29 cellular contexts compared by ENCODE assay signal in the genomic region with DNA sequence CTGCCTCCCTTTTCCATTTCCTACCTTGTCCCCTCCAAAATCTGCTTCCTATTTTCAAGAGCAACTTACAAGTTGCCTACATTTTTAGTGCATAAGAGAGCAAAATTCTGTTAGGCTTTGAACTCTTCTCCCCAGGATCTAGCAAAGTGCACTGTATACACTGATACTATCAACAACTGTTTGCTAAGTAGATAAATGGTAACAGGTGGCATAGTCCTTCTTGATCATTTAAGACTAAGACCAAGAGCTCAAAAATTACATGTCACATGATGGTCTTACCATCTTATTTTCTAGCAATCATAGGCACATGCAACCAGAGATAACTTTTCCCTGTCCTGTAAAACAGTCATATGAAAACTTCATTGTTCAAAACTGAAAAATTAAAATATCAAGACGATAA. TPM values are rescaled to one million over a fixed set of nuclear protein-coding genes. Genes with fewer than 3 reads are reported as not detected.
DNase-seq lines count a peak whose midpoint lies in the region; ATAC-seq, FAIRE-seq and TF ChIP-seq lines count a peak whose summit lies in the region.
"Had no signal": no experiment of that assay in that cellular context is flagged by ENCODE, and none has a peak within 500 bp of the region (broad histone marks: within the 10 kb centered on the region; RNA-seq: fewer than 3 reads in every experiment).

No MANE protein-coding gene starts in this region.

- WGBS in H9 (ENCODE audit: extremely low coverage, insufficient read length, low lambda C conversion rate) = 100% methylated on average over 1 of the region's 1 CpG
- WGBS in K562 (ENCODE audit: insufficient coverage, low coverage, missing lambda C conversion rate) = 76% methylated on average over 1 of the region's 1 CpG

- TF ChIP-seq POLR2A in K562 (conservative IDR thresholded peaks at IDR 0.05) = no peak

- CTCF ChIA-PET in K562 (lab: Yijun Ruan, JAX; ENCODE audit: low intra/inter-chr PET ratio) = no interaction called here

- H2BK20ac ChIP-seq in H9 (ENCODE audit: low read depth, low read length, poor library complexity, severe bottlenecking) = no peak overlapping the region

- no peak overlapping the region for H3K4me3 Mint-ChIP-seq in H9
- no peak overlapping the region for H3K4me3 Mint-ChIP-seq in stimulated activated memory B cell treated with anti-CD40 and anti-IgM and Interleukin-4, amounts not matched to agents 10 μg/mL and 1 μg/mL and 100 μg/mL, for 72 hours
- H3K4me3 Mint-ChIP-seq: CD4-positive, CD25-positive, alpha-beta regulatory T cell had no signal

- H2BK120ac ChIP-seq in H9 (ENCODE audit: low read depth, low read length, poor library complexity, severe bottlenecking) = no peak overlapping the region

- FAIRE-seq in K562 (lab: Jason Lieb, UNC) = no peak
- FAIRE-seq: GM18507, HepG2 had no signal

- H3K4me2 ChIP-seq in H9 (ENCODE audit: insufficient read depth, insufficient read length, low read length) = no peak overlapping the region
- H3K4me2 ChIP-seq in K562 (ENCODE audit: insufficient read depth, low read length) = no peak overlapping the region
- H3K4me2 ChIP-seq: BLaER1, PC-9 had no signal

- H4K20me1 ChIP-seq in H9 (ENCODE audit: control insufficient read depth, insufficient read depth, insufficient read length) = no peaks in the 10 kb centered on the region
- H4K20me1 ChIP-seq in K562 (replicated peaks; ENCODE audit: control insufficient read depth, insufficient read depth, low read length) = no peaks in the 10 kb centered on the region

- no peak overlapping the region for H3K9ac ChIP-seq in H9 (ENCODE audit: extremely low read depth, insufficient read length, low read length)
- H3K9ac ChIP-seq in K562 (ENCODE audit: insufficient read depth in 1 of 2, low read depth in 2 of 2, low read length in 2 of 2) = no peak overlapping the region
- H3K9ac ChIP-seq: BLaER1, GM23248 had no signal

- H3K56ac ChIP-seq in H9 (ENCODE audit: insufficient read length, low read depth, low read length) = no peak overlapping the region

- no peak overlapping the region for H2BK15ac ChIP-seq in H9 (ENCODE audit: low read depth, low read length)

- H3K23ac ChIP-seq in H9 (ENCODE audit: insufficient read length, low read depth, low read length) = no peak overlapping the region

- no peak overlapping the region for H3K4ac ChIP-seq in H9 (ENCODE audit: low read depth, low read length)

- H3K18ac ChIP-seq in H9 (ENCODE audit: insufficient read length, low read depth, low read length) = no peak overlapping the region

- H3K4me1 Mint-ChIP-seq in H9 = 0 out of 4 replicates have a peak, but pooled peaks cover 0 to 5% of the 10 kb centered on the region in 2 experiments
- H3K4me1 Mint-ChIP-seq in stimulated activated memory B cell treated with anti-CD40 and anti-IgM and Interleukin-4, amounts not matched to agents 10 μg/mL and 1 μg/mL and 100 μg/mL, for 72 hours = peaks cover 72% of the 10 kb centered on the region

- H2AFZ ChIP-seq in H9 (ENCODE audit: low read length) (no peak overlapping the region), K562 (ENCODE audit: low read depth, low read length) (no peak overlapping the region)
- H2AFZ ChIP-seq: GM23248, PC-9 had no signal

- DNase-seq in NCI-H82 (lab: John Stamatoyannopoulos, UW) = peak; percentile 49
- no peak for DNase-seq in NCI-H82 treated with DMSO at 0.1 percent for 48 hours (lab: John Stamatoyannopoulos, UW; ENCODE audit: unreplicated experiment)
- DNase-seq in H9 = no peak
- no peak for DNase-seq in K562 (ENCODE audit: extremely low read depth in 1 of 4, low spot score in 3 of 4)
- no peak for DNase-seq in NCI-H1436 (lab: John Stamatoyannopoulos, UW)
- no peak for DNase-seq in DMS53 (lab: John Stamatoyannopoulos, UW)
- DNase-seq: ACHN; CD4-positive, CD25-positive, alpha-beta regulatory T cell; DMS153; GM23248; H7; KBM-7; MG63; NCI-H1105 treated with DMSO at 0.1 percent for 48 hours; NCI-H2029; NCI-H446; NCI-H524 treated with DMSO at 0.1 percent for 48 hours; NCI-H774; PC-9 had no signal

- no peak overlapping the region for H3K27ac ChIP-seq in H9 (ENCODE audit: insufficient read length, low read depth, low read length)
- H3K27ac ChIP-seq in K562 (ENCODE audit: extremely low read depth, low read depth, low read length) = no peak overlapping the region
- H3K27ac ChIP-seq: 22Rv1, BLaER1, GM23248, PC-9, SJCRH30 had no signal

- H3K9me1 ChIP-seq in K562 (ENCODE audit: control insufficient read depth, insufficient read depth, low read length) = no peaks in the 10 kb centered on the region

- no peaks in the 10 kb centered on the region for H3K23me2 ChIP-seq in H9 (ENCODE audit: insufficient read length, low read depth, low read length, poor library complexity, severe bottlenecking)

- no peaks in the 10 kb centered on the region for H3K27me3 ChIP-seq in H9 (ENCODE audit: insufficient read depth, low read length)
- no peaks in the 10 kb centered on the region for H3K27me3 ChIP-seq in K562 (ENCODE audit: control insufficient read depth in 2 of 2, insufficient read depth in 2 of 2, low read length in 2 of 2)
- H3K27me3 ChIP-seq: BLaER1, MG63, SJCRH30 had no signal

- no peaks in the 10 kb centered on the region for H3K27me3 Mint-ChIP-seq in H9 (ENCODE audit: low read depth)
- H3K27me3 Mint-ChIP-seq in stimulated activated memory B cell treated with anti-CD40 and anti-IgM and Interleukin-4, amounts not matched to agents 10 μg/mL and 1 μg/mL and 100 μg/mL, for 72 hours = no peaks in the 10 kb centered on the region
- H3K27me3 Mint-ChIP-seq: CD4-positive, CD25-positive, alpha-beta regulatory T cell had no signal

- H3K14ac ChIP-seq in H9 (ENCODE audit: insufficient read depth, low read length) = no peak overlapping the region

- TF ChIP-seq CTCF in H9 (conservative IDR thresholded peaks at IDR 0.05) (no peak), K562 (IDR thresholded peaks at IDR 0.05 in 2 of 3, conservative IDR thresholded peaks at IDR 0.05 in 1 of 3; ENCODE audit: insufficient read depth in 2 of 3, low read depth in 1 of 3, low read length in 3 of 3) (no peak)

- H3T11ph ChIP-seq in H9 (ENCODE audit: low read length) = no peak overlapping the region

- TF ChIP-seq EP300 in K562 (IDR thresholded peaks at IDR 0.05; ENCODE audit: low read length) = no peak

- no peaks in the 10 kb centered on the region for H3K79me1 ChIP-seq in H9 (ENCODE audit: insufficient read depth, low read depth, low read length, poor library complexity, severe bottlenecking)

- H3K79me2 ChIP-seq in H9 (ENCODE audit: insufficient read depth, low read length) (peaks cover 3% of the 10 kb centered on the region; the same call in 1 of the 2 replicates), K562 (ENCODE audit: control insufficient read depth, insufficient read depth, low read length) (peaks cover 18% of the 10 kb centered on the region)

- no peak overlapping the region for H2BK12ac ChIP-seq in H9 (ENCODE audit: insufficient read length, low read depth, low read length)

- H4K8ac ChIP-seq in H9 (replicated peaks; ENCODE audit: insufficient read length, low read depth, low read length) = no peak overlapping the region

- no peak for TF ChIP-seq RAD21 in K562 (CRISPR knock-in tag; conservative IDR thresholded peaks at IDR 0.05 in 1 of 2, IDR thresholded peaks at IDR 0.05 in 1 of 2)

- POLR2A ChIA-PET in K562 (lab: Yijun Ruan, JAX) = interaction anchor here (1.0 to 2.8 kb wide), 4 partner anchors 9 to 58 kb away, joined by 4 to 15 read pairs (median 6); a partner anchor contains a TSS

- H3K4me1 ChIP-seq in H9 (ENCODE audit: insufficient read depth, low read length) (no peaks in the 10 kb centered on the region), K562 (replicated peaks in 1 of 2; ENCODE audit: control insufficient read depth in 2 of 2, insufficient read depth in 2 of 2, low read length in 2 of 2) (no peaks in the 10 kb centered on the region)

- no peak for ATAC-seq in K562
- ATAC-seq in stimulated activated memory B cell treated with anti-CD40 and anti-IgM and Interleukin-4, amounts not matched to agents 10 μg/mL and 1 μg/mL and 100 μg/mL, for 72 hours = no peak
- ATAC-seq: HepG2, Right ventricle myocardium inferior had no signal

- peak overlapping the region in 2 of 3 experiments; percentile 39 to 56; a peak in 2 of 7 replicates for H3K27ac Mint-ChIP-seq in H9
- H3K27ac Mint-ChIP-seq in stimulated activated memory B cell treated with anti-CD40 and anti-IgM and Interleukin-4, amounts not matched to agents 10 μg/mL and 1 μg/mL and 100 μg/mL, for 72 hours = peak overlapping the region; percentile 67

- H4K91ac ChIP-seq in H9 (ENCODE audit: insufficient read length, low read depth, low read length) = no peak overlapping the region

- no peak overlapping the region for H2BK5ac ChIP-seq in H9 (ENCODE audit: insufficient read length, low read length)

- H3K9me3 ChIP-seq in H9 (ENCODE audit: control insufficient read depth, low read depth, low read length) = no peaks in the 10 kb centered on the region
- no peaks in the 10 kb centered on the region for H3K9me3 ChIP-seq in K562 (replicated peaks; ENCODE audit: control insufficient read depth, insufficient read depth, low read depth, low read length)
- H3K9me3 ChIP-seq: BLaER1, MG63, SJCRH30 had no signal

- H4K5ac ChIP-seq in H9 (ENCODE audit: insufficient read length, low read depth, low read length) = no peak overlapping the region

- peaks cover 59% of the 10 kb centered on the region for H3K36me3 ChIP-seq in K562 (ENCODE audit: control insufficient read depth, insufficient read depth, low read length)

- no peaks in the 10 kb centered on the region for H3K9me3 Mint-ChIP-seq in H9
- peaks cover 8% of the 10 kb centered on the region for H3K9me3 Mint-ChIP-seq in stimulated activated memory B cell treated with anti-CD40 and anti-IgM and Interleukin-4, amounts not matched to agents 10 μg/mL and 1 μg/mL and 100 μg/mL, for 72 hours
- H3K9me3 Mint-ChIP-seq: CD4-positive, CD25-positive, alpha-beta regulatory T cell had no signal

- H3K36me3 Mint-ChIP-seq in H9 (ENCODE audit: insufficient read depth in 1 of 3, low read depth in 3 of 3) = peaks cover 5 to 34% (median 15%) of the 10 kb centered on the region in 3 experiments; a peak in 6 of 7 replicates
- peaks cover 62% of the 10 kb centered on the region for H3K36me3 Mint-ChIP-seq in stimulated activated memory B cell treated with anti-CD40 and anti-IgM and Interleukin-4, amounts not matched to agents 10 μg/mL and 1 μg/mL and 100 μg/mL, for 72 hours

- in situ Hi-C loops in K562 (cut with MboI) = no loop called here

- H2AK5ac ChIP-seq in H9 (ENCODE audit: insufficient read length, low read length) = no peak overlapping the region

- no peak overlapping the region for H3K4me3 ChIP-seq in K562
- H3K4me3 ChIP-seq: BLaER1, GM23248, MG63, PC-9, SJCRH30 had no signal

- intact Hi-C loops in K562 (cut with micrococcal nuclease) = no loop called here

- no TSS peak for BruUV-seq in K562 (replicated peaks; lab: Mats Ljungman, UMichigan)

RNA-seq across cellular contexts. Expression of a gene that starts 16.2 kb away (rescaled TPM):
- total RNA-seq in H9 (2021) (61.4 and 64.5 TPM in 2 replicates), K562 (2014; rRNA removed) (24.7 and 36.2 TPM in 2 replicates), K562 (2014; rRNA removed; fragmentation: Illumina TruSeq; extraction: Trizol) (30.0 and 34.6 TPM in 2 replicates), K562 (2015; rRNA removed; fragmentation: Illumina TruSeq; extraction: Trizol) (26.9 and 27.2 TPM in 2 replicates), K562 (2021) (30.2 and 30.7 TPM in 2 replicates)
- 26.3 and 87.3 TPM in 2 replicates for total RNA-seq in K562 (2011; cell fraction: chromatin; rRNA removed; ENCODE audit: low replicate concordance)
- 13.7 and 17.5 TPM in 2 replicates for total RNA-seq in K562 (2011; cell fraction: nucleolus; rRNA removed)
- 43.6 and 70.5 TPM in 2 replicates for total RNA-seq in K562 (2011; cell fraction: nucleoplasm; rRNA removed)
- polyA plus RNA-seq in K562 (2011; rRNA removed) (21.2 and 37.2 TPM in 2 replicates), K562 (2014; fragmentation: Illumina TruSeq; extraction: Trizol) (33.5 and 40.5 TPM in 2 replicates), K562 (2014; fragmentation: Nextera tagmentation; extraction: Ambion mirVana) (10 to 100 TPM; 10.6 to 13.1 TPM), K562 (2014; rRNA removed) (36.7 and 42.6 TPM in 2 replicates)
- 3.3 and 9.0 TPM in 2 replicates for polyA plus RNA-seq in K562 (2011; cell fraction: cytosol; rRNA removed)
- polyA plus RNA-seq in K562 (2011; cell fraction: nucleus; rRNA removed) = 15.5 and 18.9 TPM in 2 replicates
- 33.9 and 36.5 TPM in 2 replicates for polyA plus RNA-seq in K562 (2012)
- 25.7 and 29.3 TPM in 2 replicates for polyA minus RNA-seq in K562 (2011; rRNA and poly(A)+ RNA removed)
- polyA minus RNA-seq in K562 (2011; cell fraction: cytosol; rRNA and poly(A)+ RNA removed) = 5.5 and 7.5 TPM in 2 replicates
- polyA minus RNA-seq in K562 (2011; cell fraction: nucleus; rRNA and poly(A)+ RNA removed) = 38.0 and 55.6 TPM in 2 replicates

RNA-seq across cellular contexts. Expression of a gene that starts 51.1 kb away (rescaled TPM):
- total RNA-seq in H9 (2021) (not detected in 2 replicates), K562 (2014; rRNA removed) (not detected in 2 replicates), K562 (2014; rRNA removed; fragmentation: Illumina TruSeq; extraction: Trizol) (not detected in 2 replicates), K562 (2015; rRNA removed; fragmentation: Illumina TruSeq; extraction: Trizol) (not detected in 2 replicates), K562 (2021) (not detected in 2 replicates)
- not detected in 2 replicates for total RNA-seq in K562 (2011; cell fraction: chromatin; rRNA removed; ENCODE audit: low replicate concordance)
- not detected in 2 replicates for total RNA-seq in K562 (2011; cell fraction: nucleolus; rRNA removed)
- not detected in 2 replicates for total RNA-seq in K562 (2011; cell fraction: nucleoplasm; rRNA removed)
- polyA plus RNA-seq in K562 (2011; rRNA removed) (not detected in 2 replicates), K562 (2014; fragmentation: Illumina TruSeq; extraction: Trizol) (not detected in 2 replicates), K562 (2014; fragmentation: Nextera tagmentation; extraction: Ambion mirVana) (under 1 TPM; 0.06 to 0.07 TPM), K562 (2014; rRNA removed) (not detected in 2 replicates)
- not detected in 2 replicates for polyA plus RNA-seq in K562 (2011; cell fraction: cytosol; rRNA removed)
- polyA plus RNA-seq in K562 (2011; cell fraction: nucleus; rRNA removed) = not detected in 2 replicates
- 0.05 and 0.15 TPM in 2 replicates for polyA plus RNA-seq in K562 (2012)
- not detected in 2 replicates for polyA minus RNA-seq in K562 (2011; rRNA and poly(A)+ RNA removed)
- not detected in 2 replicates for polyA minus RNA-seq in K562 (2011; cell fraction: cytosol; rRNA and poly(A)+ RNA removed)
- polyA minus RNA-seq in K562 (2011; cell fraction: nucleus; rRNA and poly(A)+ RNA removed) = not detected in 2 replicates
- total RNA-seq: CD4-positive, CD25-positive, alpha-beta regulatory T cell; G401; H7; HepG2; HT1080; PC-9; Right ventricle myocardium inferior; RPMI7951 had no signal
- polyA plus RNA-seq: HepG2 had no signal
